9 cellular contexts compared by ENCODE assay signal in the genomic region with DNA sequence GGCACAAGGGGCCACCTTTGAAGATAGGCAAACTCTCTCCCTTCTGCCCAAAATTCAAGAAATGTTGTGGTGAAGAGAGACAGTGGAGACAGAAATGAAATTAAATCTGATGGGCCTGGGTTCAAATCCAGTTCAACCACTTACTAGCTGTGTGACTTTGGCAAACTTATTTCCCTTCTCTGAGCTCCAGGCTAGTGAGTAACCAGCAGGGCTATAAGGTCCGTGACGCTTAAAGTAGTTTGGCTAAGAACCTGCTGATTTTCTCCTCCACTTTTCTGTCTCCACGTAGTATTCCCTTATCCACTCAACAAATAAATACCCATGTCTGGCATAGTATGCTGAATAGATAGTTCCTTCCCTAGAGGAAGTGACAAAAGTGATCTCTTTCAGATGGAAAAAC. TPM values are rescaled to one million over a fixed set of nuclear protein-coding genes. Genes with fewer than 3 reads are reported as not detected.
DNase-seq lines count a peak whose midpoint lies in the region; ATAC-seq and TF ChIP-seq lines count a peak whose summit lies in the region.
"Had no signal": no experiment of that assay in that cellular context is flagged by ENCODE, and none has a peak within 500 bp of the region (broad histone marks: within the 10 kb centered on the region; RNA-seq: fewer than 3 reads in every experiment).

No MANE protein-coding gene starts in this region.

- peaks cover 32% of the 10 kb centered on the region for H3K36me3 ChIP-seq in GM23338 (ENCODE audit: insufficient read depth)
- H3K36me3 ChIP-seq in esophagus muscularis mucosa, result peaks cover 0 to 8% (median 3%) of the 10 kb centered on the region in 4 donors

- H3K9me3 ChIP-seq in esophagus muscularis mucosa, result no peaks in the 10 kb centered on the region

- no peaks in the 10 kb centered on the region for H3K9me2 ChIP-seq in GM23338 (ENCODE audit: insufficient read depth)

- H4K20me1 ChIP-seq in GM23338 (replicated peaks; ENCODE audit: insufficient read depth), result peaks cover 59% of the 10 kb centered on the region

- no peak for TF ChIP-seq EP300 in esophagus muscularis mucosa (IDR thresholded peaks at IDR 0.05)

- H3K4me2 ChIP-seq in GM23338, result peak overlapping the region; percentile 90

- no peak overlapping the region for H2AFZ ChIP-seq in GM23338

- H3K36me3 Mint-ChIP-seq in GM23338 (ENCODE audit: low read depth), result peaks cover 60% of the 10 kb centered on the region

- H3K79me2 ChIP-seq in GM23338 (replicated peaks; ENCODE audit: insufficient read depth), result peaks cover 93% of the 10 kb centered on the region

- peak overlapping the region; percentile 98 for H3K4me3 ChIP-seq in GM23338
- peak overlapping the region; percentile 68 to 95 (median 80) for H3K4me3 ChIP-seq in esophagus muscularis mucosa
- peak overlapping the region; percentile 88 for H3K4me3 ChIP-seq in skeletal muscle cell (ENCODE audit: low read depth, low read length)

- ATAC-seq in GM23338, result no peak
- ATAC-seq in HG03571 (IDR thresholded peaks at IDR 0.05; ENCODE audit: unreplicated experiment), result no peak
- ATAC-seq in HG03097 (IDR thresholded peaks at IDR 0.05; ENCODE audit: low FRiP score, unreplicated experiment), result no peak

- DNase-seq in GM23338 (ENCODE audit: low spot score) (no peak), SW480 (ENCODE audit: low spot score) (peak; percentile 57), esophagus muscularis mucosa (ENCODE audit: extremely low spot score) (no peak), skeletal muscle cell (ENCODE audit: low read depth) (no peak), occipital lobe (lab: John Stamatoyannopoulos, UW) (no peak), T-helper 9 cell (no peak)
- DNase-seq: NK-92 treated with Interleukin-12 subunit alpha and Interleukin-12 subunit beta, amount 100 ng/mL, for 24 hours had no signal

- peak overlapping the region; percentile 98 for H3K4me3 Mint-ChIP-seq in GM23338

- H3K4me1 Mint-ChIP-seq in GM23338, result peaks cover 62% of the 10 kb centered on the region

- peaks cover 71% of the 10 kb centered on the region for H3K4me1 ChIP-seq in GM23338 (ENCODE audit: insufficient read depth)
- peaks cover 22 to 67% (median 40%) of the 10 kb centered on the region in 4 donors for H3K4me1 ChIP-seq in esophagus muscularis mucosa

- H3K27me3 ChIP-seq in GM23338 (ENCODE audit: insufficient read depth), result no peaks in the 10 kb centered on the region
- no peaks in the 10 kb centered on the region for H3K27me3 ChIP-seq in esophagus muscularis mucosa

- intact Hi-C loops in esophagus muscularis mucosa (cut with DNase I), result loop anchor here (2.0 kb wide), 1 partner anchor 32 kb away; no protein-coding TSS in a partner anchor

- H3K27ac ChIP-seq in GM23338 (ENCODE audit: low read depth), result peak overlapping the region; percentile 63; the same call in 1 of the 2 replicates
- peak overlapping the region in 3 of 4 donors; percentile 95 to 97 (median 97) for H3K27ac ChIP-seq in esophagus muscularis mucosa (replicated peaks in 1 of 4)

- no peaks in the 10 kb centered on the region; the same call in 1 of the 3 replicates for H3K9me3 Mint-ChIP-seq in GM23338

- TF ChIP-seq CTCF in GM23338 (conservative IDR thresholded peaks at IDR 0.05; ENCODE audit: low read depth in 2 of 2), result no peak
- TF ChIP-seq CTCF in esophagus muscularis mucosa (IDR thresholded peaks at IDR 0.05), result no peak

- H3K27ac Mint-ChIP-seq in GM23338, result peak overlapping the region; percentile 94

- 68% methylated on average over 3 of the region's 3 CpGs for WGBS in esophagus muscularis mucosa

- TF ChIP-seq POLR2A in esophagus muscularis mucosa (IDR thresholded peaks at IDR 0.05; ENCODE audit: low read depth), result no peak

- H3F3A ChIP-seq in GM23338 (replicated peaks; ENCODE audit: low read depth), result peaks cover 21% of the 10 kb centered on the region

- H3K27me3 Mint-ChIP-seq in GM23338 (ENCODE audit: insufficient read depth, low read depth, poor library complexity), result peaks cover 22% of the 10 kb centered on the region

TF ChIP-seq in GM23338, 12 proteins besides CTCF, POLR2A, EP300 and RAD21 (continues in another document):
- TF ChIP-seq JUNB (IDR thresholded peaks at IDR 0.05; ENCODE audit: unreplicated experiment) (no peak), STAT1 (IDR thresholded peaks at IDR 0.05; ENCODE audit: unreplicated experiment) (no peak), NANOG (IDR thresholded peaks at IDR 0.05; ENCODE audit: borderline replicate concordance) (no peak), EZH2phosphoT487 (IDR thresholded peaks at IDR 0.05; ENCODE audit: unreplicated experiment) (no peak), ZNF331 (CRISPR knock-in tag; IDR thresholded peaks at IDR 0.05; ENCODE audit: low read depth) (no peak)
- TF ChIP-seq, protein P1, sequence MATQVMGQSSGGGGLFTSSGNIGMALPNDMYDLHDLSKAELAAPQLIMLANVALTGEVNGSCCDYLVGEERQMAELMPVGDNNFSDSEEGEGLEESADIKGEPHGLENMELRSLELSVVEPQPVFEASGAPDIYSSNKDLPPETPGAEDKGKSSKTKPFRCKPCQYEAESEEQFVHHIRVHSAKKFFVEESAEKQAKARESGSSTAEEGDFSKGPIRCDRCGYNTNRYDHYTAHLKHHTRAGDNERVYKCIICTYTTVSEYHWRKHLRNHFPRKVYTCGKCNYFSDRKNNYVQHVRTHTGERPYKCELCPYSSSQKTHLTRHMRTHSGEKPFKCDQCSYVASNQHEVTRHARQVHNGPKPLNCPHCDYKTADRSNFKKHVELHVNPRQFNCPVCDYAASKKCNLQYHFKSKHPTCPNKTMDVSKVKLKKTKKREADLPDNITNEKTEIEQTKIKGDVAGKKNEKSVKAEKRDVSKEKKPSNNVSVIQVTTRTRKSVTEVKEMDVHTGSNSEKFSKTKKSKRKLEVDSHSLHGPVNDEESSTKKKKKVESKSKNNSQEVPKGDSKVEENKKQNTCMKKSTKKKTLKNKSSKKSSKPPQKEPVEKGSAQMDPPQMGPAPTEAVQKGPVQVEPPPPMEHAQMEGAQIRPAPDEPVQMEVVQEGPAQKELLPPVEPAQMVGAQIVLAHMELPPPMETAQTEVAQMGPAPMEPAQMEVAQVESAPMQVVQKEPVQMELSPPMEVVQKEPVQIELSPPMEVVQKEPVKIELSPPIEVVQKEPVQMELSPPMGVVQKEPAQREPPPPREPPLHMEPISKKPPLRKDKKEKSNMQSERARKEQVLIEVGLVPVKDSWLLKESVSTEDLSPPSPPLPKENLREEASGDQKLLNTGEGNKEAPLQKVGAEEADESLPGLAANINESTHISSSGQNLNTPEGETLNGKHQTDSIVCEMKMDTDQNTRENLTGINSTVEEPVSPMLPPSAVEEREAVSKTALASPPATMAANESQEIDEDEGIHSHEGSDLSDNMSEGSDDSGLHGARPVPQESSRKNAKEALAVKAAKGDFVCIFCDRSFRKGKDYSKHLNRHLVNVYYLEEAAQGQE (IDR thresholded peaks at IDR 0.05; ENCODE audit: unreplicated experiment), result no peak

RNA-seq across cellular contexts. Expression of gene SLC2A1, which starts 1.9 kb away (rescaled TPM):
- total RNA-seq in GM23338 (2014; rRNA removed; shearing (Covaris generic)), result 305 and 479 TPM in 2 replicates
- polyA plus RNA-seq in GM23338 (2016; fragmentation: Nextera tagmentation; extraction: Ambion mirVana), result 63.9 and 66.1 TPM in 2 replicates
- total RNA-seq in esophagus muscularis mucosa, result 10 to 100 TPM; 17.4 to 63.6 (median 31.8) TPM
- 29.3 TPM for total RNA-seq in occipital lobe
